In the genomic region with DNA sequence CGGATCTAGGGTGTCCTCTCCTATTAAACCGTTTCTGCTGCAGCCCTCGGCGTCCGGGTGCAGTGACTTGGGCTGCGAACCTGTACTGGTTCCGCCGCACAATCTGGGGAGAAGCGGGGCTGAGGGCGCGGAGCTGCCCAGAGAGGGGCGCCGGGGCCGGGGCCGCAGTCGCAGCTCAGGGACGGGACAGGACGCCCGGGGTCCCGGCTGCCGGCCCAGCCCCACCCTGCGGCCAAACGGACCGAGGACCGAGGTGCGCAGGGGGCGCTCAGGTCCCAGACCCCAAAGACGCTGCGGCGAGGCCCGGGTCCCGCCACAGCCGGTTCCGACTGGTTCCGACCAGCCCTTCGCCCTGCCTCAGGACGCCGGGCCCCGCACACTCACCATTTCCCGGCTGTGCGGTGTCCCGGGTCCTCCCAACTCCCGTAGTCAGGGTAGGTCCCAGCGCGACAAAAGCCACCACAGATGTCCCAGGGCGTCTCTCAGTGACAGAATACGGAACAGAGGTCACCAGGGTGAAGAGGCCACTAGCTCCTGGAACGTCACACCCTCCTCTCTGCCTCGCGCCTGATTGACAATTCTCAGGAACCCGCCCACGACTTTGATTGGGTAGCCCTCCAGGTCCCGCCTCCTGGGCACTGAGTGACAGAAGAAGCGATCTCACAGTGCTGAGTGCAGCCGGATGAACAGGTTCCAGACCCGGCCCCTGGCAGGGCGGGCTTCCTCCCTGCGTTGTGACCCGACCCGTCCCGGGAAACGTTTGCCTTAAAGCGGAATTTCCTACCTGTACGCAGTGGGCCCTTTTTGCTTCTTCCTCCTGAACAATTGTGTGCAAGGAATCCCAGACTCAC, we compare ENCODE assay signal across 2 cellular contexts.
TF ChIP-seq lines count a peak whose summit lies in the region.

A gene (minus strand): TSS at position 576 of the 851 bp plus-strand sequence. CDS start 189 bp downstream, at position 387.

TF ChIP-seq in HCT116, 20 proteins besides CTCF, POLR2A, EP300 and RAD21 (continued from another document):
- TF ChIP-seq SRF (IDR thresholded peaks at IDR 0.05; ENCODE audit: low read depth), result no peak
- TF ChIP-seq EZH2 (IDR thresholded peaks at IDR 0.05), result no peak
- TF ChIP-seq YY1 (IDR thresholded peaks at IDR 0.05; ENCODE audit: extremely low read depth, insufficient replicate concordance, low read depth, low read length), result peak; percentile 13
- 0 out of 2 replicates have a peak, but pooled peaks have one; percentile 17 for TF ChIP-seq ZFX (IDR thresholded peaks at IDR 0.05)
- TF ChIP-seq EGR1 (IDR thresholded peaks at IDR 0.05; ENCODE audit: low read depth), result no peak
- TF ChIP-seq FOSL1 (IDR thresholded peaks at IDR 0.05; ENCODE audit: low read depth), result no peak
- no peak for TF ChIP-seq ZNF274 (IDR thresholded peaks at IDR 0.05; ENCODE audit: low read depth, low read length)
- TF ChIP-seq CEBPB (IDR thresholded peaks at IDR 0.05; ENCODE audit: low read depth), result no peak
- TF ChIP-seq, protein P1, sequence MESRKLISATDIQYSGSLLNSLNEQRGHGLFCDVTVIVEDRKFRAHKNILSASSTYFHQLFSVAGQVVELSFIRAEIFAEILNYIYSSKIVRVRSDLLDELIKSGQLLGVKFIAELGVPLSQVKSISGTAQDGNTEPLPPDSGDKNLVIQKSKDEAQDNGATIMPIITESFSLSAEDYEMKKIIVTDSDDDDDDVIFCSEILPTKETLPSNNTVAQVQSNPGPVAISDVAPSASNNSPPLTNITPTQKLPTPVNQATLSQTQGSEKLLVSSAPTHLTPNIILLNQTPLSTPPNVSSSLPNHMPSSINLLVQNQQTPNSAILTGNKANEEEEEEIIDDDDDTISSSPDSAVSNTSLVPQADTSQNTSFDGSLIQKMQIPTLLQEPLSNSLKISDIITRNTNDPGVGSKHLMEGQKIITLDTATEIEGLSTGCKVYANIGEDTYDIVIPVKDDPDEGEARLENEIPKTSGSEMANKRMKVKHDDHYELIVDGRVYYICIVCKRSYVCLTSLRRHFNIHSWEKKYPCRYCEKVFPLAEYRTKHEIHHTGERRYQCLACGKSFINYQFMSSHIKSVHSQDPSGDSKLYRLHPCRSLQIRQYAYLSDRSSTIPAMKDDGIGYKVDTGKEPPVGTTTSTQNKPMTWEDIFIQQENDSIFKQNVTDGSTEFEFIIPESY (IDR thresholded peaks at IDR 0.05; ENCODE audit: extremely low read depth, insufficient replicate concordance, low read length), result no peak
- TF ChIP-seq CBX3 (IDR thresholded peaks at IDR 0.05; ENCODE audit: low read depth), result no peak

TF ChIP-seq in SK-N-SH treated with all-trans-retinoic acid at 6 μM for 48 hours, 23 proteins besides CTCF, POLR2A, EP300 and RAD21 (continued from another document):
- TF ChIP-seq, protein P2, sequence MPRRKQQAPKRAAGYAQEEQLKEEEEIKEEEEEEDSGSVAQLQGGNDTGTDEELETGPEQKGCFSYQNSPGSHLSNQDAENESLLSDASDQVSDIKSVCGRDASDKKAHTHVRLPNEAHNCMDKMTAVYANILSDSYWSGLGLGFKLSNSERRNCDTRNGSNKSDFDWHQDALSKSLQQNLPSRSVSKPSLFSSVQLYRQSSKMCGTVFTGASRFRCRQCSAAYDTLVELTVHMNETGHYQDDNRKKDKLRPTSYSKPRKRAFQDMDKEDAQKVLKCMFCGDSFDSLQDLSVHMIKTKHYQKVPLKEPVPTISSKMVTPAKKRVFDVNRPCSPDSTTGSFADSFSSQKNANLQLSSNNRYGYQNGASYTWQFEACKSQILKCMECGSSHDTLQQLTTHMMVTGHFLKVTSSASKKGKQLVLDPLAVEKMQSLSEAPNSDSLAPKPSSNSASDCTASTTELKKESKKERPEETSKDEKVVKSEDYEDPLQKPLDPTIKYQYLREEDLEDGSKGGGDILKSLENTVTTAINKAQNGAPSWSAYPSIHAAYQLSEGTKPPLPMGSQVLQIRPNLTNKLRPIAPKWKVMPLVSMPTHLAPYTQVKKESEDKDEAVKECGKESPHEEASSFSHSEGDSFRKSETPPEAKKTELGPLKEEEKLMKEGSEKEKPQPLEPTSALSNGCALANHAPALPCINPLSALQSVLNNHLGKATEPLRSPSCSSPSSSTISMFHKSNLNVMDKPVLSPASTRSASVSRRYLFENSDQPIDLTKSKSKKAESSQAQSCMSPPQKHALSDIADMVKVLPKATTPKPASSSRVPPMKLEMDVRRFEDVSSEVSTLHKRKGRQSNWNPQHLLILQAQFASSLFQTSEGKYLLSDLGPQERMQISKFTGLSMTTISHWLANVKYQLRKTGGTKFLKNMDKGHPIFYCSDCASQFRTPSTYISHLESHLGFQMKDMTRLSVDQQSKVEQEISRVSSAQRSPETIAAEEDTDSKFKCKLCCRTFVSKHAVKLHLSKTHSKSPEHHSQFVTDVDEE (CRISPR knock-in tag; IDR thresholded peaks at IDR 0.05), result 0 out of 2 replicates have a peak, but pooled peaks have one; percentile 31
- no peak for TF ChIP-seq TCF4 (CRISPR knock-in tag; IDR thresholded peaks at IDR 0.05; ENCODE audit: borderline replicate concordance)
